Comparison of ENCODE assay signal across 1 cellular context in genomic region chr12:14365294-14366210, GRCh38.
TF ChIP-seq lines count a peak whose summit lies in the region.

A gene with protein sequence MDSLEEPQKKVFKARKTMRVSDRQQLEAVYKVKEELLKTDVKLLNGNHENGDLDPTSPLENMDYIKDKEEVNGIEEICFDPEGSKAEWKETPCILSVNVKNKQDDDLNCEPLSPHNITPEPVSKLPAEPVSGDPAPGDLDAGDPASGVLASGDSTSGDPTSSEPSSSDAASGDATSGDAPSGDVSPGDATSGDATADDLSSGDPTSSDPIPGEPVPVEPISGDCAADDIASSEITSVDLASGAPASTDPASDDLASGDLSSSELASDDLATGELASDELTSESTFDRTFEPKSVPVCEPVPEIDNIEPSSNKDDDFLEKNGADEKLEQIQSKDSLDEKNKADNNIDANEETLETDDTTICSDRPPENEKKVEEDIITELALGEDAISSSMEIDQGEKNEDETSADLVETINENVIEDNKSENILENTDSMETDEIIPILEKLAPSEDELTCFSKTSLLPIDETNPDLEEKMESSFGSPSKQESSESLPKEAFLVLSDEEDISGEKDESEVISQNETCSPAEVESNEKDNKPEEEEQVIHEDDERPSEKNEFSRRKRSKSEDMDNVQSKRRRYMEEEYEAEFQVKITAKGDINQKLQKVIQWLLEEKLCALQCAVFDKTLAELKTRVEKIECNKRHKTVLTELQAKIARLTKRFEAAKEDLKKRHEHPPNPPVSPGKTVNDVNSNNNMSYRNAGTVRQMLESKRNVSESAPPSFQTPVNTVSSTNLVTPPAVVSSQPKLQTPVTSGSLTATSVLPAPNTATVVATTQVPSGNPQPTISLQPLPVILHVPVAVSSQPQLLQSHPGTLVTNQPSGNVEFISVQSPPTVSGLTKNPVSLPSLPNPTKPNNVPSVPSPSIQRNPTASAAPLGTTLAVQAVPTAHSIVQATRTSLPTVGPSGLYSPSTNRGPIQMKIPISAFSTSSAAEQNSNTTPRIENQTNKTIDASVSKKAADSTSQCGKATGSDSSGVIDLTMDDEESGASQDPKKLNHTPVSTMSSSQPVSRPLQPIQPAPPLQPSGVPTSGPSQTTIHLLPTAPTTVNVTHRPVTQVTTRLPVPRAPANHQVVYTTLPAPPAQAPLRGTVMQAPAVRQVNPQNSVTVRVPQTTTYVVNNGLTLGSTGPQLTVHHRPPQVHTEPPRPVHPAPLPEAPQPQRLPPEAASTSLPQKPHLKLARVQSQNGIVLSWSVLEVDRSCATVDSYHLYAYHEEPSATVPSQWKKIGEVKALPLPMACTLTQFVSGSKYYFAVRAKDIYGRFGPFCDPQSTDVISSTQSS (plus strand): TSS chr12:14365682. CDS start chr12:14423916, 58,234 bp downstream.

TF ChIP-seq in IMR-90, 13 proteins besides CTCF, POLR2A, EP300 and RAD21 (continued from another document):
- TF ChIP-seq MAZ (IDR thresholded peaks at IDR 0.05; ENCODE audit: borderline replicate concordance, low read depth, low read length) = peak; percentile 30; the same call in 1 of the 2 replicates
- TF ChIP-seq, protein P1, sequence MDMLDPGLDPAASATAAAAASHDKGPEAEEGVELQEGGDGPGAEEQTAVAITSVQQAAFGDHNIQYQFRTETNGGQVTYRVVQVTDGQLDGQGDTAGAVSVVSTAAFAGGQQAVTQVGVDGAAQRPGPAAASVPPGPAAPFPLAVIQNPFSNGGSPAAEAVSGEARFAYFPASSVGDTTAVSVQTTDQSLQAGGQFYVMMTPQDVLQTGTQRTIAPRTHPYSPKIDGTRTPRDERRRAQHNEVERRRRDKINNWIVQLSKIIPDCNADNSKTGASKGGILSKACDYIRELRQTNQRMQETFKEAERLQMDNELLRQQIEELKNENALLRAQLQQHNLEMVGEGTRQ (IDR thresholded peaks at IDR 0.05; ENCODE audit: low read depth, low read length) = peak; percentile 94
- TF ChIP-seq MXI1 (IDR thresholded peaks at IDR 0.05; ENCODE audit: borderline replicate concordance, low read depth, low read length) = peak; percentile 60; the same call in 1 of the 2 replicates
- peak; percentile 86 for TF ChIP-seq BHLHE40 (IDR thresholded peaks at IDR 0.05; ENCODE audit: low read depth, low read length)
- TF ChIP-seq SMC3 (IDR thresholded peaks at IDR 0.05; ENCODE audit: low read depth, low read length) = 0 out of 2 replicates have a peak, but pooled peaks have one; percentile 10
- TF ChIP-seq CEBPB (IDR thresholded peaks at IDR 0.05; ENCODE audit: low read depth, low read length) = no peak
- no peak for TF ChIP-seq RFX5 (IDR thresholded peaks at IDR 0.05; ENCODE audit: low read depth, low read length)
